Comparison of ENCODE assay signal across 12 cellular contexts in genomic region chr7:98826811-98827231, GRCh38. TPM values are rescaled to one million over a fixed set of nuclear protein-coding genes. Genes with fewer than 3 reads are reported as not detected.
DNase-seq lines count a peak whose midpoint lies in the region; TF ChIP-seq lines count a peak whose summit lies in the region.
"Had no signal": no experiment of that assay in that cellular context is flagged by ENCODE, and none has a peak within 500 bp of the region (broad histone marks: within the 10 kb centered on the region; RNA-seq: fewer than 3 reads in every experiment).

No MANE protein-coding gene starts in this region.

- no peak overlapping the region for H3K4me3 Mint-ChIP-seq in endodermal cell
- H3K4me3 Mint-ChIP-seq: activated CD4-positive, alpha-beta T cell treated with anti-CD3 and anti-CD28 coated beads, Interleukin-2, amount 10 ng/mL, durations not matched to agents 24 days and 14 days had no signal

- no peak overlapping the region for H3K27ac Mint-ChIP-seq in endodermal cell
- H3K27ac Mint-ChIP-seq: activated CD4-positive, alpha-beta T cell treated with anti-CD3 and anti-CD28 coated beads, Interleukin-2, amount 10 ng/mL, durations not matched to agents 24 days and 14 days had no signal

- DNase-seq in DMS 273 (lab: John Stamatoyannopoulos, UW; ENCODE audit: unreplicated experiment) (peak; percentile 100), NCI-H345 (lab: John Stamatoyannopoulos, UW) (peak; percentile 85), endodermal cell (peak; percentile 66), nucleus accumbens (lab: John Stamatoyannopoulos, UW) (peak in 46 of 56 donors; percentile 6 to 73 (median 28)), GM10248 (ENCODE audit: extremely low spot score) (no peak), NOMO-1 treated with dmso at 0.1 percent for 144 hours (lab: John Stamatoyannopoulos, UW; ENCODE audit: unreplicated experiment) (no peak), GF-D8 (lab: John Stamatoyannopoulos, UW) (no peak)
- no peak for DNase-seq in activated CD4-positive, CD25-positive, alpha-beta regulatory T cell treated with anti-CD3 and anti-CD28 coated beads, Interleukin-2, amount 50 U/mL, for 72 hours
- DNase-seq: activated CD4-positive, alpha-beta T cell treated with anti-CD3 and anti-CD28 coated beads, Interleukin-2, amount 10 ng/mL, durations not matched to agents 24 days and 14 days; Caco-2; NCI-H1930 had no signal

- H3K9ac ChIP-seq in endodermal cell (ENCODE audit: extremely low read depth, low read length, poor library complexity, severe bottlenecking) = no peak overlapping the region
- H3K9ac ChIP-seq: parathyroid adenoma had no signal

- no peaks in the 10 kb centered on the region for H3K27me3 ChIP-seq in endodermal cell (ENCODE audit: control insufficient read depth, insufficient read depth, low read length, poor library complexity, severe bottlenecking)

- CTCF ChIA-PET in GM10248 (lab: Yijun Ruan, JAX) = interaction anchor here (1.4 to 2.4 kb wide), 3 partner anchors 10 to 15 kb away, joined by 3 to 9 read pairs (median 4); no protein-coding TSS in a partner anchor

- peaks cover 8% of the 10 kb centered on the region for H3K4me1 Mint-ChIP-seq in endodermal cell
- H3K4me1 Mint-ChIP-seq: activated CD4-positive, alpha-beta T cell treated with anti-CD3 and anti-CD28 coated beads, Interleukin-2, amount 10 ng/mL, durations not matched to agents 24 days and 14 days had no signal

- H3K4me1 ChIP-seq in endodermal cell (ENCODE audit: control insufficient read depth, insufficient read depth, low read length) = no peaks in the 10 kb centered on the region
- H3K4me1 ChIP-seq: Caco-2, parathyroid adenoma had no signal

- no peak overlapping the region for H3K27ac ChIP-seq in endodermal cell (ENCODE audit: low read depth, low read length)
- H3K27ac ChIP-seq: parathyroid adenoma had no signal

- H3K9me3 ChIP-seq in endodermal cell (ENCODE audit: control insufficient read depth, low read length) = no peaks in the 10 kb centered on the region
- H3K9me3 ChIP-seq: Caco-2 had no signal

- H3K36me3 Mint-ChIP-seq in endodermal cell (ENCODE audit: low read depth) = no peaks in the 10 kb centered on the region

- H3K4me3 ChIP-seq in endodermal cell (ENCODE audit: low read length) = no peak overlapping the region

- peak; percentile 36 for TF ChIP-seq CTCF in endodermal cell (conservative IDR thresholded peaks at IDR 0.05)
- no peak for TF ChIP-seq CTCF in GM10248 (IDR thresholded peaks at IDR 0.05; ENCODE audit: control extremely low read depth, extremely low read depth, low read depth, missing control alignments)

- POLR2A ChIA-PET in GM10248 (lab: Yijun Ruan, JAX) = no interaction called here

- peaks cover 2% of the 10 kb centered on the region for H3K27me3 Mint-ChIP-seq in endodermal cell (ENCODE audit: insufficient read depth)
- H3K27me3 Mint-ChIP-seq: activated CD4-positive, alpha-beta T cell treated with anti-CD3 and anti-CD28 coated beads, Interleukin-2, amount 10 ng/mL, durations not matched to agents 24 days and 14 days had no signal

- no peaks in the 10 kb centered on the region for H3K9me3 Mint-ChIP-seq in endodermal cell
- H3K9me3 Mint-ChIP-seq: activated CD4-positive, alpha-beta T cell treated with anti-CD3 and anti-CD28 coated beads, Interleukin-2, amount 10 ng/mL, durations not matched to agents 24 days and 14 days had no signal

- no peaks in the 10 kb centered on the region for H3K36me3 ChIP-seq in endodermal cell (ENCODE audit: control insufficient read depth, insufficient read depth, low read length)

- 61 to 65% methylated on average over 13 of the region's 13 CpGs for WGBS in endodermal cell (ENCODE audit: insufficient coverage in 1 of 2, insufficient read length in 1 of 2), 2 experiments

RNA-seq across cellular contexts. Expression of gene TMEM130, which starts 43.0 kb away (rescaled TPM):
- under 1 TPM in 1 of 2 donors, not detected in 1; 0.15 TPM for total RNA-seq in endodermal cell
- 6.2 TPM for polyA plus RNA-seq in endodermal cell (2013, experiment 1 of 2)
- 5.8 TPM for polyA plus RNA-seq in endodermal cell (2013, experiment 2 of 2)
- total RNA-seq: activated CD4-positive, alpha-beta T cell treated with anti-CD3 and anti-CD28 coated beads, Interleukin-2, amount 10 ng/mL, durations not matched to agents 24 days and 14 days; Caco-2 had no signal

RNA-seq across cellular contexts. Expression of gene TRRAP, which starts 51.5 kb away (rescaled TPM):
- total RNA-seq in endodermal cell = 10 to 100 TPM; 64.3 to 68.8 TPM
- polyA plus RNA-seq in endodermal cell (2013, experiment 1 of 2) = 29.8 TPM
- polyA plus RNA-seq in endodermal cell (2013, experiment 2 of 2) = 30.4 TPM

Comparison
In these comparisons a context has a peak if more than half of its experiments do, and no peak if none do; other contexts are left out.
1. DNase-seq: peak in DMS 273 (single experiment), NCI-H345 (single experiment), endodermal cell (single experiment) and nucleus accumbens (46 of 56); none in GM10248 (single experiment), activated CD4-positive, CD25-positive, alpha-beta regulatory T cell treated with anti-CD3 and anti-CD28 coated beads, Interleukin-2, amount 50 U/mL, for 72 hours (single experiment), NOMO-1 treated with dmso at 0.1 percent for 144 hours (single experiment) and GF-D8 (single experiment).